Comparison of ENCODE assay signal across 20 cellular contexts in genomic region chr1:100780826-100781225, GRCh38.
DNase-seq lines count a peak whose midpoint lies in the region.
"Had no signal": no experiment of that assay in that cellular context is flagged by ENCODE, and none has a peak within 500 bp of the region (broad histone marks: within the 10 kb centered on the region; RNA-seq: fewer than 3 reads in every experiment).

No MANE protein-coding gene starts in this region.

- no peak overlapping the region for H3K9ac ChIP-seq in mesendoderm (ENCODE audit: low read length)
- H3K9ac ChIP-seq: BLaER1 treated with 17β-estradiol and CSF1 and Interleukin-3, amounts not matched to agents 10 nM and 100 nM; GM23248 had no signal

- no peak overlapping the region for H3K56ac ChIP-seq in mesendoderm (ENCODE audit: low read length)

- H4K8ac ChIP-seq in mesendoderm (ENCODE audit: low read depth, low read length) = no peak overlapping the region

- H3K79me1 ChIP-seq in mesendoderm (ENCODE audit: low read length) = no peaks in the 10 kb centered on the region

- no peak overlapping the region for H3K4ac ChIP-seq in mesendoderm (ENCODE audit: low read depth, low read length)

- no peak overlapping the region for H4K5ac ChIP-seq in mesendoderm (ENCODE audit: low read length)

- H3K4me1 ChIP-seq in HAP-1 = peaks cover 52% of the 10 kb centered on the region
- H3K4me1 ChIP-seq in mesendoderm (ENCODE audit: control insufficient read depth, low read depth, low read length) = no peaks in the 10 kb centered on the region
- H3K4me1 ChIP-seq: A549, BE2C had no signal

- no peak overlapping the region for H2BK5ac ChIP-seq in mesendoderm (ENCODE audit: low read length)

- no peak overlapping the region for H3K23ac ChIP-seq in mesendoderm (ENCODE audit: low read length)

- H3K4me2 ChIP-seq in mesendoderm (ENCODE audit: low read length) = no peak overlapping the region
- H3K4me2 ChIP-seq: A549; BLaER1 treated with 17β-estradiol and CSF1 and Interleukin-3, amounts not matched to agents 10 nM and 100 nM had no signal

- in situ Hi-C loops in HAP-1 (cut with MboI; ENCODE audit: low sequenced_read_pairs) = no loop called here

- H2BK120ac ChIP-seq in mesendoderm (ENCODE audit: low read depth, low read length) = no peak overlapping the region

- H3K18ac ChIP-seq in mesendoderm (ENCODE audit: low read length) = no peak overlapping the region

- no peak overlapping the region for H2AK5ac ChIP-seq in mesendoderm (ENCODE audit: low read length)

- H3K4me3 ChIP-seq in HAP-1 = no peak overlapping the region
- H3K4me3 ChIP-seq in mesendoderm (ENCODE audit: low read length) = no peak overlapping the region
- H3K4me3 ChIP-seq: A549; BLaER1 treated with 17β-estradiol and CSF1 and Interleukin-3, amounts not matched to agents 10 nM and 100 nM; GM23248 had no signal

- H3K36me3 ChIP-seq in HAP-1 (replicated peaks) = no peaks in the 10 kb centered on the region
- H3K36me3 ChIP-seq in mesendoderm (ENCODE audit: control insufficient read depth, insufficient read depth, low read length) = no peaks in the 10 kb centered on the region
- H3K36me3 ChIP-seq: BE2C; BLaER1 treated with 17β-estradiol and CSF1 and Interleukin-3, amounts not matched to agents 10 nM and 100 nM had no signal

- no peaks in the 10 kb centered on the region for H3K27me3 ChIP-seq in HAP-1 (ENCODE audit: low read depth)
- H3K27me3 ChIP-seq in mesendoderm (ENCODE audit: insufficient read depth, low read length, poor library complexity) = no peaks in the 10 kb centered on the region
- H3K27me3 ChIP-seq: BLaER1 treated with 17β-estradiol and CSF1 and Interleukin-3, amounts not matched to agents 10 nM and 100 nM had no signal

- H3K9me3 ChIP-seq in HAP-1 = no peaks in the 10 kb centered on the region
- H3K9me3 ChIP-seq: A549, BE2C had no signal

- DNase-seq in HAP-1 (ENCODE audit: low spot score in 2 of 2) = peak; percentile 74 to 89
- DNase-seq in NCI-H69 (lab: John Stamatoyannopoulos, UW) = peak; percentile 12
- DNase-seq in mesendoderm = peak; percentile 5
- DNase-seq in epidermal melanocyte (ENCODE audit: insufficient read length, low spot score) = no peak
- no peak for DNase-seq in GM19240 (ENCODE audit: insufficient read length, low spot score)
- no peak for DNase-seq in NCI-H226
- DNase-seq: 8988T; ACHN; AML-193; BE2C; CD4-positive, alpha-beta T cell; CD8-positive, alpha-beta memory T cell; DMS 273 treated with DMSO at 0.1 percent for 48 hours; DMS79; EL; GF-D8; GM23248; H7 had no signal

- H2BK15ac ChIP-seq in mesendoderm (replicated peaks; ENCODE audit: low read depth) = no peak overlapping the region

- H3K79me2 ChIP-seq in mesendoderm (ENCODE audit: control insufficient read depth, insufficient read depth, low read length) = no peaks in the 10 kb centered on the region

- H3K27ac ChIP-seq in mesendoderm (ENCODE audit: low read depth, low read length) = no peak overlapping the region
- H3K27ac ChIP-seq: A549; BLaER1 treated with 17β-estradiol and CSF1 and Interleukin-3, amounts not matched to agents 10 nM and 100 nM; GM23248 had no signal

Comparison
In these comparisons a context has a peak if more than half of its experiments do, and no peak if none do; other contexts are left out.
1. DNase-seq: peak in HAP-1 (2 of 2), NCI-H69 (single experiment) and mesendoderm (single experiment); none in epidermal melanocyte (single experiment), GM19240 (single experiment) and NCI-H226 (single experiment).